In genomic region chr14:48129472-48129871, GRCh38 we compare ENCODE assay signal across 22 cellular contexts.
A peak's percentile ranks its signal among the peaks of the same experiment; 100 is the strongest.
DNase-seq lines count a peak whose midpoint lies in the region; ATAC-seq, FAIRE-seq and TF ChIP-seq lines count a peak whose summit lies in the region.
"Had no signal": no experiment of that assay in that cellular context is flagged by ENCODE, and none has a peak within 500 bp of the region (broad histone marks: within the 10 kb centered on the region; RNA-seq: fewer than 3 reads in every experiment).

No MANE protein-coding gene starts in this region.

- no peaks in the 10 kb centered on the region for H3K36me3 ChIP-seq in WERI-Rb-1
- H3K36me3 ChIP-seq in left lung = no peaks in the 10 kb centered on the region
- H3K36me3 ChIP-seq in brain microvascular endothelial cell (replicated peaks) = no peaks in the 10 kb centered on the region
- H3K36me3 ChIP-seq: BE2C; BLaER1 treated with 17β-estradiol and CSF1 and Interleukin-3, amounts not matched to agents 10 nM and 100 nM had no signal

- DNase-seq in D721Med (ENCODE audit: insufficient read length, low spot score) (no peak), WERI-Rb-1 (no peak), left lung (no peak), brain microvascular endothelial cell (no peak)
- DNase-seq: 8988T; ACHN; AML-193; BE2C; Calu3; CD4-positive, alpha-beta T cell; COR-L47; DMS153; DND-41; H9 had no signal

- in situ Hi-C loops in brain microvascular endothelial cell (cut with HindIII; ENCODE audit: low pct_ligation_motif_present, low sequenced_read_pairs) = no loop called here

- H3K4me3 ChIP-seq in WERI-Rb-1 (ENCODE audit: low read depth, low read length) (no peak overlapping the region), left lung (no peak overlapping the region), brain microvascular endothelial cell (ENCODE audit: low read depth, low read length) (no peak overlapping the region)
- H3K4me3 ChIP-seq: A549; BLaER1 treated with 17β-estradiol and CSF1 and Interleukin-3, amounts not matched to agents 10 nM and 100 nM; GM23338 had no signal

- 0 out of 2 replicates have a peak overlapping the region, but pooled peaks have one; percentile 3 for H3K27ac ChIP-seq in WERI-Rb-1
- no peak overlapping the region for H3K27ac ChIP-seq in left lung
- no peak overlapping the region for H3K27ac ChIP-seq in brain microvascular endothelial cell
- H3K27ac ChIP-seq: A549; BLaER1 treated with 17β-estradiol and CSF1 and Interleukin-3, amounts not matched to agents 10 nM and 100 nM had no signal

- peak; percentile 53 for ATAC-seq in HG02870 (IDR thresholded peaks at IDR 0.05; ENCODE audit: unreplicated experiment)
- ATAC-seq in GM21381 (IDR thresholded peaks at IDR 0.05; ENCODE audit: unreplicated experiment) = no peak
- no peak for ATAC-seq in left lung
- ATAC-seq: A549, GM23338, HCT116 had no signal

- no peaks in the 10 kb centered on the region for H3K27me3 ChIP-seq in WERI-Rb-1 (ENCODE audit: insufficient read depth, low read depth, severe bottlenecking)
- no peaks in the 10 kb centered on the region for H3K27me3 ChIP-seq in left lung
- H3K27me3 ChIP-seq in brain microvascular endothelial cell (replicated peaks) = no peaks in the 10 kb centered on the region
- H3K27me3 ChIP-seq: BE2C; BLaER1 treated with 17β-estradiol and CSF1 and Interleukin-3, amounts not matched to agents 10 nM and 100 nM had no signal

- H3K4me1 ChIP-seq in left lung = no peaks in the 10 kb centered on the region
- H3K4me1 ChIP-seq: A549; BLaER1 treated with 17β-estradiol and CSF1 and Interleukin-3, amounts not matched to agents 10 nM and 100 nM had no signal

- intact Hi-C loops in left lung (cut with DNase I) = no loop called here

- TF ChIP-seq CTCF in D721Med (IDR thresholded peaks at IDR 0.05; ENCODE audit: insufficient read depth, missing control alignments) = no peak
- no peak for TF ChIP-seq CTCF in WERI-Rb-1 (IDR thresholded peaks at IDR 0.05; ENCODE audit: low read depth, low read length)
- TF ChIP-seq CTCF in left lung (IDR thresholded peaks at IDR 0.05) = no peak
- TF ChIP-seq CTCF in brain microvascular endothelial cell (IDR thresholded peaks at IDR 0.05; ENCODE audit: low read depth, low read length, missing control alignments) = no peak

- H3K9me3 ChIP-seq in WERI-Rb-1 (ENCODE audit: severe bottlenecking) (no peaks in the 10 kb centered on the region), left lung (no peaks in the 10 kb centered on the region)
- H3K9me3 ChIP-seq: A549; BE2C; BLaER1 treated with 17β-estradiol and CSF1 and Interleukin-3, amounts not matched to agents 10 nM and 100 nM had no signal

- FAIRE-seq in D721Med (lab: Jason Lieb, UNC) = peak; percentile 71
- FAIRE-seq: A549, G401.6, GM12892 had no signal
